ENCODE assay signal across 1 cellular context in genomic region chr7:135180122-135180521, GRCh38.
A peak's percentile ranks its signal among the peaks of the same experiment; 100 is the strongest.
TF ChIP-seq lines count a peak whose summit lies in the region.

No MANE protein-coding gene starts in this region.

TF ChIP-seq in GM12878, 131 proteins besides CTCF, POLR2A, EP300 and RAD21:
- TF ChIP-seq RUNX3 (IDR thresholded peaks at IDR 0.05; ENCODE audit: low read length) (peak; percentile 51), ZNF384 (IDR thresholded peaks at IDR 0.05; ENCODE audit: borderline replicate concordance, low read depth, low read length) (no peak), ETV6 (conservative IDR thresholded peaks at IDR 0.05 in 1 of 2, IDR thresholded peaks at IDR 0.05 in 1 of 2; ENCODE audit: borderline replicate concordance in 1 of 2, low read depth in 1 of 2) (no peak)
